7 cellular contexts compared by ENCODE assay signal in genomic region chr19:50050406-50051223, GRCh38. TPM values are rescaled to one million over a fixed set of nuclear protein-coding genes. Genes with fewer than 3 reads are reported as not detected.
A peak's percentile ranks its signal among the peaks of the same experiment; 100 is the strongest.
DNase-seq lines count a peak whose midpoint lies in the region; ATAC-seq and TF ChIP-seq lines count a peak whose summit lies in the region.

No MANE protein-coding gene starts in this region.

- H3K36me3 Mint-ChIP-seq in activated CD4-positive, alpha-beta memory T cell treated with anti-CD3 and anti-CD28 coated beads for 36 hours, result peaks cover 23% of the 10 kb centered on the region

- POLR2A ChIA-PET in activated CD4-positive, alpha-beta memory T cell treated with anti-CD3 and anti-CD28 coated beads for 36 hours (lab: Charles Lee), result no interaction called here

- ATAC-seq in lower lobe of right lung (peak; percentile 95 to 96), HG03378 (IDR thresholded peaks at IDR 0.05; ENCODE audit: unreplicated experiment) (no peak)

- peak in 7 of 56 donors; percentile 4 to 31 (median 15) for TF ChIP-seq CTCF in dorsolateral prefrontal cortex (IDR thresholded peaks at IDR 0.05 in 54 of 56, conservative IDR thresholded peaks at IDR 0.05 in 2 of 56; ENCODE audit: low read depth in 1 of 56, partially characterized antibody in 56 of 56)
- no peak for TF ChIP-seq CTCF in lower lobe of right lung (IDR thresholded peaks at IDR 0.05)

- H3K4me3 Mint-ChIP-seq in activated CD4-positive, alpha-beta memory T cell treated with anti-CD3 and anti-CD28 coated beads for 36 hours, result peak overlapping the region; percentile 73

- intact Hi-C loops in activated CD4-positive, alpha-beta memory T cell treated with anti-CD3 and anti-CD28 coated beads for 36 hours (cut with micrococcal nuclease), result loop anchor here (2.0 kb wide), 1 partner anchor 26 kb away; the partner anchor contains the start of gene VRK3
- intact Hi-C loops in dorsolateral prefrontal cortex (cut with DNase I), result no loop called here
- intact Hi-C loops in lower lobe of right lung (cut with DNase I), result no loop called here

- CTCF ChIA-PET in activated CD4-positive, alpha-beta memory T cell treated with anti-CD3 and anti-CD28 coated beads for 36 hours (lab: Charles Lee), result interaction anchor here (1.2 to 1.3 kb wide), 2 partner anchors 97 to 113 kb away, joined by 3 to 5 read pairs; no protein-coding TSS in a partner anchor

- H3K27me3 Mint-ChIP-seq in activated CD4-positive, alpha-beta memory T cell treated with anti-CD3 and anti-CD28 coated beads for 36 hours, result no peaks in the 10 kb centered on the region

- peaks cover 11% of the 10 kb centered on the region for H3K9me3 ChIP-seq in lower lobe of right lung

- H3K4me1 ChIP-seq in lower lobe of right lung, result peaks cover 10% of the 10 kb centered on the region

- DNase-seq in GM19240 (ENCODE audit: insufficient read length, low spot score) (peak; percentile 15), NCI-H2227 (lab: John Stamatoyannopoulos, UW; ENCODE audit: unreplicated experiment) (peak; percentile 85), dorsolateral prefrontal cortex (peak; percentile 68 to 93 (median 86)), lower lobe of right lung (peak; percentile 92)
- DNase-seq in activated CD4-positive, alpha-beta memory T cell treated with anti-CD3 and anti-CD28 coated beads for 36 hours, result peak; percentile 87
- peak; percentile 62 to 76 for DNase-seq in stimulated activated CD4-positive, alpha-beta T cell treated with anti-CD3 and anti-CD28 coated beads, Interleukin-4, amount 100 ng/mL, for 48 hours (ENCODE audit: low read depth in 2 of 2)

- H3K27me3 ChIP-seq in dorsolateral prefrontal cortex (no peaks in the 10 kb centered on the region), lower lobe of right lung (ENCODE audit: low read depth) (no peaks in the 10 kb centered on the region)

- peaks cover 9% of the 10 kb centered on the region for H3K36me3 ChIP-seq in lower lobe of right lung

- H3K27ac ChIP-seq in dorsolateral prefrontal cortex (peak overlapping the region in 37 of 59 donors; percentile 10 to 82 (median 64)), lower lobe of right lung (peak overlapping the region; percentile 57)

- peaks cover 17% of the 10 kb centered on the region for H3K4me1 Mint-ChIP-seq in activated CD4-positive, alpha-beta memory T cell treated with anti-CD3 and anti-CD28 coated beads for 36 hours (ENCODE audit: low read depth)

- peaks cover 11% of the 10 kb centered on the region for H3K9me3 Mint-ChIP-seq in activated CD4-positive, alpha-beta memory T cell treated with anti-CD3 and anti-CD28 coated beads for 36 hours

- H3K4me3 ChIP-seq in dorsolateral prefrontal cortex (peak overlapping the region; percentile 51 to 82 (median 67)), lower lobe of right lung (peak overlapping the region; percentile 58)

- H3K27ac Mint-ChIP-seq in activated CD4-positive, alpha-beta memory T cell treated with anti-CD3 and anti-CD28 coated beads for 36 hours, result peak overlapping the region; percentile 39

RNA-seq across cellular contexts. Expression of gene ZNF473, which starts 24.8 kb away (rescaled TPM):
- total RNA-seq in activated CD4-positive, alpha-beta memory T cell treated with anti-CD3 and anti-CD28 coated beads for 36 hours, result 10 to 100 TPM in 1 of 2 experiments, 1 to 10 TPM in 1; 9.0 to 10.3 TPM
- 10 to 100 TPM in 60 of 120 experiments, 1 to 10 TPM in 60; 5.5 to 28.5 (median 10.0) TPM for total RNA-seq in dorsolateral prefrontal cortex
- 6.8 TPM for total RNA-seq in lower lobe of right lung

RNA-seq across cellular contexts. Expression of gene VRK3, which starts 25.4 kb away (rescaled TPM):
- total RNA-seq in activated CD4-positive, alpha-beta memory T cell treated with anti-CD3 and anti-CD28 coated beads for 36 hours, result 10 to 100 TPM; 54.4 to 55.8 TPM
- total RNA-seq in dorsolateral prefrontal cortex (10 to 100 TPM; 38.8 to 67.5 (median 53.3) TPM), lower lobe of right lung (47.1 TPM)

Comparison
In these comparisons a context has a peak if more than half of its experiments do, and no peak if none do; other contexts are left out.
1. DNase-seq: peak in every context shown above with its lines; median percentile 92 in lower lobe of right lung; 87 in activated CD4-positive, alpha-beta memory T cell treated with anti-CD3 and anti-CD28 coated beads for 36 hours; 86 in dorsolateral prefrontal cortex; 85 in NCI-H2227; 69 in stimulated activated CD4-positive, alpha-beta T cell treated with anti-CD3 and anti-CD28 coated beads, Interleukin-4, amount 100 ng/mL, for 48 hours; 15 in GM19240.